In genomic region chr10:100899181-100899580, GRCh38 we compare ENCODE assay signal across 23 cellular contexts.
"Had no signal": no experiment of that assay in that cellular context is flagged by ENCODE, and none has a peak within 500 bp of the region (broad histone marks: within the 10 kb centered on the region; RNA-seq: fewer than 3 reads in every experiment).

No MANE protein-coding gene starts in this region.

- H3K4me3 ChIP-seq: dorsolateral prefrontal cortex, gastrocnemius medialis, lower lobe of right lung, neural progenitor cell, prostate gland, right atrium auricular region, smooth muscle cell, testis, tibial artery had no signal

- DNase-seq: cortex of kidney; dorsolateral prefrontal cortex; effector CD4-positive, alpha-beta T cell; foreskin fibroblast; gastrocnemius medialis; left ventricle myocardium superior; lower lobe of right lung; stimulated activated CD4-positive, alpha-beta T cell treated with anti-CD3 and anti-CD28 coated beads, Interleukin-12 subunit alpha, Interleukin-12 subunit beta, amount 100 ng/mL, for 4 hours; stimulated activated CD4-positive, alpha-beta T cell treated with anti-CD3 and anti-CD28 coated beads, Interleukin-1b, Interleukin-23, amount 100 ng/mL, for 48 hours; stimulated activated CD4-positive, alpha-beta T cell treated with anti-CD3 and anti-CD28 coated beads, Interleukin-4, amount 100 ng/mL, for 4 hours; stimulated activated naive CD8-positive, alpha-beta T cell treated with anti-CD3 and anti-CD28 coated beads, Interleukin-15, Interleukin-2, amounts not matched to agents 100 U/mL and 50 U/mL, for 24 hours; substantia nigra; testis; tibial artery had no signal

- H3K36me3 Mint-ChIP-seq: memory B cell; natural killer cell treated with Interleukin-12 subunit alpha and Interleukin-12 subunit beta and Interleukin-15 and Interleukin-18, amount 100 ng/mL, for 72 hours; neural progenitor cell; stimulated activated memory B cell treated with anti-CD40 and anti-IgM and Interleukin-4, amounts not matched to agents 10 μg/mL and 1 μg/mL and 100 μg/mL, for 72 hours; type B pancreatic cell had no signal

- H3K9me3 Mint-ChIP-seq: memory B cell; natural killer cell treated with Interleukin-12 subunit alpha and Interleukin-12 subunit beta and Interleukin-15 and Interleukin-18, amount 100 ng/mL, for 72 hours; neural progenitor cell; stimulated activated memory B cell treated with anti-CD40 and anti-IgM and Interleukin-4, amounts not matched to agents 10 μg/mL and 1 μg/mL and 100 μg/mL, for 72 hours; type B pancreatic cell had no signal

- ATAC-seq: gastrocnemius medialis; left ventricle myocardium superior; lower lobe of right lung; natural killer cell treated with Interleukin-12 subunit alpha and Interleukin-12 subunit beta and Interleukin-15 and Interleukin-18, amount 100 ng/mL, for 72 hours; sciatic nerve; stimulated activated memory B cell treated with anti-CD40 and anti-IgM and Interleukin-4, amounts not matched to agents 10 μg/mL and 1 μg/mL and 100 μg/mL, for 72 hours; stimulated activated naive CD8-positive, alpha-beta T cell treated with anti-CD3 and anti-CD28 coated beads, Interleukin-15, Interleukin-2, amounts not matched to agents 100 U/mL and 50 U/mL, for 24 hours had no signal

- H3K27me3 ChIP-seq: right atrium auricular region, testis had no signal

- H3K27ac ChIP-seq: dorsolateral prefrontal cortex, gastrocnemius medialis, lower lobe of right lung, neural progenitor cell, prostate gland, right atrium auricular region, testis, tibial artery had no signal

- H3K27ac Mint-ChIP-seq: memory B cell; natural killer cell treated with Interleukin-12 subunit alpha and Interleukin-12 subunit beta and Interleukin-15 and Interleukin-18, amount 100 ng/mL, for 72 hours; neural progenitor cell; stimulated activated memory B cell treated with anti-CD40 and anti-IgM and Interleukin-4, amounts not matched to agents 10 μg/mL and 1 μg/mL and 100 μg/mL, for 72 hours; type B pancreatic cell had no signal

- H3K9me3 ChIP-seq: gastrocnemius medialis, lower lobe of right lung, prostate gland, right atrium auricular region, testis, tibial artery had no signal

- H3K4me3 Mint-ChIP-seq: memory B cell; natural killer cell treated with Interleukin-12 subunit alpha and Interleukin-12 subunit beta and Interleukin-15 and Interleukin-18, amount 100 ng/mL, for 72 hours; neural progenitor cell; stimulated activated memory B cell treated with anti-CD40 and anti-IgM and Interleukin-4, amounts not matched to agents 10 μg/mL and 1 μg/mL and 100 μg/mL, for 72 hours; type B pancreatic cell had no signal

- H3K36me3 ChIP-seq: gastrocnemius medialis, lower lobe of right lung, neural progenitor cell, prostate gland, right atrium auricular region, tibial artery had no signal

- H3K4me1 ChIP-seq: gastrocnemius medialis, lower lobe of right lung, prostate gland, right atrium auricular region, tibial artery had no signal
